Comparison of ENCODE assay signal across 9 cellular contexts in genomic region chr6:133286765-133287164, GRCh38. TPM values are rescaled to one million over a fixed set of nuclear protein-coding genes. Genes with fewer than 3 reads are reported as not detected.
DNase-seq lines count a peak whose midpoint lies in the region; ATAC-seq and TF ChIP-seq lines count a peak whose summit lies in the region.
"Had no signal": no experiment of that assay in that cellular context is flagged by ENCODE, and none has a peak within 500 bp of the region (broad histone marks: within the 10 kb centered on the region; RNA-seq: fewer than 3 reads in every experiment).

No MANE protein-coding gene starts in this region.

- H3K27me3 ChIP-seq in H7 (ENCODE audit: control insufficient read depth, insufficient read depth, low read length) (no peaks in the 10 kb centered on the region), kidney epithelial cell (ENCODE audit: control insufficient read depth, insufficient read depth, low read length) (no peaks in the 10 kb centered on the region)

- no peak overlapping the region for H3K4me3 ChIP-seq in H7 (ENCODE audit: insufficient read depth, low read depth, low read length)
- H3K4me3 ChIP-seq in kidney epithelial cell (ENCODE audit: low read depth, low read length): no peak overlapping the region

- ATAC-seq in SK-N-SH treated with all-trans-retinoic acid at 6 μM for 48 hours (0 out of 3 replicates have a peak, but pooled peaks have one; percentile 21), HG03280 (IDR thresholded peaks at IDR 0.05; ENCODE audit: unreplicated experiment) (no peak), HG02870 (IDR thresholded peaks at IDR 0.05; ENCODE audit: unreplicated experiment) (no peak)
- ATAC-seq: activated naive CD8-positive, alpha-beta T cell treated with anti-CD3 and anti-CD28 coated beads, Interleukin-2, amount 50 U/mL, for 24 hours had no signal

- peak; percentile 22 for DNase-seq in COR-L47 (lab: John Stamatoyannopoulos, UW)
- DNase-seq in H7: peak; percentile 25
- no peak for DNase-seq in kidney epithelial cell (ENCODE audit: low read depth)
- DNase-seq in stimulated activated naive CD4-positive, alpha-beta T cell (lab: John Stamatoyannopoulos, UW): no peak
- no peak for DNase-seq in GM19238 (ENCODE audit: insufficient read length, low spot score)
- DNase-seq: activated naive CD8-positive, alpha-beta T cell treated with anti-CD3 and anti-CD28 coated beads, Interleukin-2, amount 50 U/mL, for 24 hours had no signal

- peak; percentile 56 for TF ChIP-seq CTCF in kidney epithelial cell (IDR thresholded peaks at IDR 0.05; ENCODE audit: insufficient read depth, low read length, poor library complexity, severe bottlenecking)

- H3K36me3 ChIP-seq in H7 (replicated peaks; ENCODE audit: control insufficient read depth, insufficient read depth, low read length) (no peaks in the 10 kb centered on the region), kidney epithelial cell (ENCODE audit: control insufficient read depth, insufficient read depth, low read length) (no peaks in the 10 kb centered on the region)

TF ChIP-seq in SK-N-SH treated with all-trans-retinoic acid at 6 μM for 48 hours, 23 proteins besides CTCF, POLR2A, EP300 and RAD21:
- TF ChIP-seq GLIS3 (CRISPR knock-in tag; IDR thresholded peaks at IDR 0.05): no peak
- TF ChIP-seq TOX (CRISPR knock-in tag; IDR thresholded peaks at IDR 0.05; ENCODE audit: borderline replicate concordance): no peak
- no peak for TF ChIP-seq ZFP30 (CRISPR knock-in tag; IDR thresholded peaks at IDR 0.05)
TF ChIP-seq in SK-N-SH treated with all-trans-retinoic acid at 6 μM for 48 hours: peak in this region for 0.

RNA-seq across cellular contexts. Expression of gene EYA4, which starts 45.6 kb away (rescaled TPM):
- total RNA-seq in H7 (2014; rRNA removed; shearing (Covaris generic)): 0.10 and 0.30 TPM in 2 replicates
- total RNA-seq in kidney epithelial cell: 0.58 and 1.8 TPM in 2 replicates

Comparison
In these comparisons a context has a peak if more than half of its experiments do, and no peak if none do; other contexts are left out.
1. DNase-seq: peak in COR-L47 (single experiment) and H7 (single experiment); none in kidney epithelial cell (single experiment), stimulated activated naive CD4-positive, alpha-beta T cell (0 of 6) and GM19238 (single experiment).